Comparison of ENCODE assay signal across 11 cellular contexts in the genomic region with DNA sequence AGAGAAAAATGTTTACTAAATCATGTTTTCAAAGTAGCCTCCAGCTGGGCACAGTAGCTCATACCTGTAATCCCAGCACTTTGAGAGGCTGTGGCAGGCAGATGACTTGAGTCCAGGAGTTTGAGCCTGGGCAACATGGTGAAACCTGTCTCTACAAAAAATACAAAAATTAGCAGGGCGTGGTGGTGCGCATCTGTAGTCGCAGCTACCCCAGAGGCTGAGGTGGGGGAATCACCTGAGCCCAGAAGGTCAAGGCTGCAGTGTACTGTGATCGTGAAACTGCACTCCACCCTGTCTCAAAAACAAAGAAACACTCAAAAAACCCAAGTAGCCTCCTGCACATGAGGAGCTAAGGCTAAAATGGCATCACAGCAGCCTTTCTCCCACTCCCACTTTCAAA. TPM values are rescaled to one million over a fixed set of nuclear protein-coding genes. Genes with fewer than 3 reads are reported as not detected.
A peak's percentile ranks its signal among the peaks of the same experiment; 100 is the strongest.
DNase-seq lines count a peak whose midpoint lies in the region; ATAC-seq and TF ChIP-seq lines count a peak whose summit lies in the region.
"Had no signal": no experiment of that assay in that cellular context is flagged by ENCODE, and none has a peak within 500 bp of the region (broad histone marks: within the 10 kb centered on the region; RNA-seq: fewer than 3 reads in every experiment).

No MANE protein-coding gene starts in this region.

- intact Hi-C loops in left ventricle myocardium inferior (cut with micrococcal nuclease), result no loop called here
- intact Hi-C loops in activated T-helper 1 cell treated with anti-CD3 and anti-CD28 coated beads, Interleukin-12 subunit alpha, Interleukin-12 subunit beta, Interleukin-2, Interleukin-4 antibody, amounts not matched to agents 30 ng/mL and 10 ng/mL and 1 ng/mL, durations not matched to agents 14 hours and 24 hours and 36 hours (cut with micrococcal nuclease), result loop anchor here (5.0 kb wide), 1 partner anchor 673 kb away; no protein-coding TSS in a partner anchor

- H3K27ac ChIP-seq in right atrium auricular region, result peak overlapping the region; percentile 90 to 92
- no peak overlapping the region for H3K27ac ChIP-seq in left ventricle myocardium inferior (replicated peaks)
- peak overlapping the region; percentile 78 to 88 for H3K27ac ChIP-seq in liver (ENCODE audit: low read depth in 1 of 2, low read length in 2 of 2)
- H3K27ac ChIP-seq in upper lobe of left lung, result peak overlapping the region; percentile 82 to 95 (median 86)
- no peak overlapping the region for H3K27ac ChIP-seq in RWPE1

- peak overlapping the region; percentile 42 for H3K27ac Mint-ChIP-seq in activated T-helper 1 cell treated with anti-CD3 and anti-CD28 coated beads, Interleukin-12 subunit alpha, Interleukin-12 subunit beta, Interleukin-2, Interleukin-4 antibody, amounts not matched to agents 30 ng/mL and 10 ng/mL and 1 ng/mL, durations not matched to agents 14 hours and 24 hours and 36 hours

- no peak overlapping the region for H3K9ac ChIP-seq in liver (ENCODE audit: low read depth in 1 of 2, low read length in 2 of 2)

- H3K4me1 ChIP-seq in right atrium auricular region (peaks cover 0 to 43% of the 10 kb centered on the region in 2 donors), left ventricle myocardium inferior (peaks cover 44% of the 10 kb centered on the region), liver (ENCODE audit: control insufficient read depth in 4 of 4, insufficient read depth in 4 of 4, low read length in 3 of 4) (peaks cover 3 to 33% (median 21%) of the 10 kb centered on the region in 4 donors), upper lobe of left lung (peaks cover 29 to 43% (median 40%) of the 10 kb centered on the region in 4 donors)

- POLR2A ChIA-PET in RWPE1 (lab: Yijun Ruan, JAX; ENCODE audit: low non-redundant PET), result no interaction called here

- no peak for TF ChIP-seq EP300 in upper lobe of left lung (IDR thresholded peaks at IDR 0.05)

- peaks cover 23% of the 10 kb centered on the region for H3K36me3 Mint-ChIP-seq in activated T-helper 1 cell treated with anti-CD3 and anti-CD28 coated beads, Interleukin-12 subunit alpha, Interleukin-12 subunit beta, Interleukin-2, Interleukin-4 antibody, amounts not matched to agents 30 ng/mL and 10 ng/mL and 1 ng/mL, durations not matched to agents 14 hours and 24 hours and 36 hours (ENCODE audit: low read depth)

- H3K27me3 ChIP-seq in right atrium auricular region (no peaks in the 10 kb centered on the region), left ventricle myocardium inferior (ENCODE audit: low read depth) (no peaks in the 10 kb centered on the region), liver (ENCODE audit: control insufficient read depth in 4 of 4, insufficient read depth in 4 of 4, low read length in 3 of 4) (no peaks in the 10 kb centered on the region), upper lobe of left lung (no peaks in the 10 kb centered on the region)
- H3K27me3 ChIP-seq: cardiac muscle cell had no signal

- no peaks in the 10 kb centered on the region for H3K27me3 Mint-ChIP-seq in activated T-helper 1 cell treated with anti-CD3 and anti-CD28 coated beads, Interleukin-12 subunit alpha, Interleukin-12 subunit beta, Interleukin-2, Interleukin-4 antibody, amounts not matched to agents 30 ng/mL and 10 ng/mL and 1 ng/mL, durations not matched to agents 14 hours and 24 hours and 36 hours (ENCODE audit: insufficient read depth)

- no peaks in the 10 kb centered on the region for H3K9me3 ChIP-seq in right atrium auricular region
- no peaks in the 10 kb centered on the region for H3K9me3 ChIP-seq in left ventricle myocardium inferior (replicated peaks)
- H3K9me3 ChIP-seq in liver (ENCODE audit: control insufficient read depth in 4 of 4, low read length in 3 of 4), result no peaks in the 10 kb centered on the region
- H3K9me3 ChIP-seq in upper lobe of left lung, result no peaks in the 10 kb centered on the region

- H3K4me3 ChIP-seq in right atrium auricular region (no peak overlapping the region), left ventricle myocardium inferior (no peak overlapping the region), liver (ENCODE audit: low read depth in 1 of 3, low read length in 3 of 3) (no peak overlapping the region), upper lobe of left lung (no peak overlapping the region)
- H3K4me3 ChIP-seq: cardiac muscle cell had no signal

- peaks cover 45% of the 10 kb centered on the region for H3K4me1 Mint-ChIP-seq in activated T-helper 1 cell treated with anti-CD3 and anti-CD28 coated beads, Interleukin-12 subunit alpha, Interleukin-12 subunit beta, Interleukin-2, Interleukin-4 antibody, amounts not matched to agents 30 ng/mL and 10 ng/mL and 1 ng/mL, durations not matched to agents 14 hours and 24 hours and 36 hours (ENCODE audit: low read depth)

- TF ChIP-seq CTCF in right atrium auricular region (IDR thresholded peaks at IDR 0.05) (no peak), left ventricle myocardium inferior (IDR thresholded peaks at IDR 0.05; ENCODE audit: borderline replicate concordance) (no peak), liver (IDR thresholded peaks at IDR 0.05; ENCODE audit: low read depth, low read length, missing input control) (no peak), upper lobe of left lung (IDR thresholded peaks at IDR 0.05) (no peak), RWPE1 (conservative IDR thresholded peaks at IDR 0.05; ENCODE audit: low read depth) (no peak)

- peaks cover 25% of the 10 kb centered on the region for H3K36me3 ChIP-seq in right atrium auricular region
- H3K36me3 ChIP-seq in left ventricle myocardium inferior, result peaks cover 25% of the 10 kb centered on the region
- H3K36me3 ChIP-seq in liver (ENCODE audit: control insufficient read depth in 4 of 4, insufficient read depth in 3 of 4, low read depth in 1 of 4, low read length in 3 of 4), result peaks cover 8 to 10% (median 9%) of the 10 kb centered on the region in 4 donors
- H3K36me3 ChIP-seq in upper lobe of left lung, result peaks cover 16 to 23% (median 19%) of the 10 kb centered on the region in 4 donors

- 83% methylated on average over 4 of the region's 4 CpGs for WGBS in liver
- WGBS in upper lobe of left lung, 2 donors, result 70 to 85% methylated on average over 4 of the region's 4 CpGs

- H3K9me3 Mint-ChIP-seq in activated T-helper 1 cell treated with anti-CD3 and anti-CD28 coated beads, Interleukin-12 subunit alpha, Interleukin-12 subunit beta, Interleukin-2, Interleukin-4 antibody, amounts not matched to agents 30 ng/mL and 10 ng/mL and 1 ng/mL, durations not matched to agents 14 hours and 24 hours and 36 hours, result no peaks in the 10 kb centered on the region

- TF ChIP-seq POLR2A in upper lobe of left lung (IDR thresholded peaks at IDR 0.05), result no peak

- no peak for DNase-seq in right atrium auricular region (ENCODE audit: low spot score)
- no peak for DNase-seq in left ventricle myocardium inferior
- no peak for DNase-seq in activated T-helper 1 cell treated with anti-CD3 and anti-CD28 coated beads, Interleukin-12 subunit alpha, Interleukin-12 subunit beta, Interleukin-2, Interleukin-4 antibody, amounts not matched to agents 30 ng/mL and 10 ng/mL and 1 ng/mL, durations not matched to agents 14 hours and 24 hours and 36 hours (ENCODE audit: low spot score)
- no peak for DNase-seq in upper lobe of left lung
- no peak for DNase-seq in SKM-1 treated with dmso at 0.1 percent for 144 hours (lab: John Stamatoyannopoulos, UW; ENCODE audit: unreplicated experiment)
- DNase-seq in RWPE1 (ENCODE audit: low spot score), result no peak
- no peak for DNase-seq in activated CD8-positive, alpha-beta memory T cell treated with anti-CD3 and anti-CD28 coated beads, Interleukin-2, amount 50 U/mL, for 48 hours
- DNase-seq: activated CD8-positive, alpha-beta memory T cell treated with anti-CD3 and anti-CD28 coated beads, Interleukin-2, amount 50 U/mL, for 4 hours; stimulated activated CD8-positive, alpha-beta memory T cell treated with anti-CD3 and anti-CD28 coated beads, Interleukin-4, amount 100 ng/mL, for 48 hours had no signal

- TF ChIP-seq RAD21 in liver (IDR thresholded peaks at IDR 0.05), result no peak

- peak overlapping the region; percentile 82 for H3K4me3 Mint-ChIP-seq in activated T-helper 1 cell treated with anti-CD3 and anti-CD28 coated beads, Interleukin-12 subunit alpha, Interleukin-12 subunit beta, Interleukin-2, Interleukin-4 antibody, amounts not matched to agents 30 ng/mL and 10 ng/mL and 1 ng/mL, durations not matched to agents 14 hours and 24 hours and 36 hours

- CTCF ChIA-PET in RWPE1 (lab: Yijun Ruan, JAX), result interaction anchor here (0.6 to 1.1 kb wide), 3 partner anchors 11 to 576 kb away, joined by 3 to 4 read pairs (median 3); no protein-coding TSS in a partner anchor

- ATAC-seq in upper lobe of left lung (ENCODE audit: low FRiP score in 2 of 2), result no peak

TF ChIP-seq in liver, 16 proteins besides CTCF, POLR2A, EP300 and RAD21 (continues in another document):
- TF ChIP-seq, protein P1, sequence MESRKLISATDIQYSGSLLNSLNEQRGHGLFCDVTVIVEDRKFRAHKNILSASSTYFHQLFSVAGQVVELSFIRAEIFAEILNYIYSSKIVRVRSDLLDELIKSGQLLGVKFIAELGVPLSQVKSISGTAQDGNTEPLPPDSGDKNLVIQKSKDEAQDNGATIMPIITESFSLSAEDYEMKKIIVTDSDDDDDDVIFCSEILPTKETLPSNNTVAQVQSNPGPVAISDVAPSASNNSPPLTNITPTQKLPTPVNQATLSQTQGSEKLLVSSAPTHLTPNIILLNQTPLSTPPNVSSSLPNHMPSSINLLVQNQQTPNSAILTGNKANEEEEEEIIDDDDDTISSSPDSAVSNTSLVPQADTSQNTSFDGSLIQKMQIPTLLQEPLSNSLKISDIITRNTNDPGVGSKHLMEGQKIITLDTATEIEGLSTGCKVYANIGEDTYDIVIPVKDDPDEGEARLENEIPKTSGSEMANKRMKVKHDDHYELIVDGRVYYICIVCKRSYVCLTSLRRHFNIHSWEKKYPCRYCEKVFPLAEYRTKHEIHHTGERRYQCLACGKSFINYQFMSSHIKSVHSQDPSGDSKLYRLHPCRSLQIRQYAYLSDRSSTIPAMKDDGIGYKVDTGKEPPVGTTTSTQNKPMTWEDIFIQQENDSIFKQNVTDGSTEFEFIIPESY (IDR thresholded peaks at IDR 0.05), result no peak

RNA-seq across cellular contexts. Expression of gene PPIB, which starts 1.6 kb away (rescaled TPM):
- 100 to 1,000 TPM; 139 to 189 TPM for total RNA-seq in right atrium auricular region
- total RNA-seq in left ventricle myocardium inferior, result 102 TPM
- 383 and 388 TPM in 2 replicates for total RNA-seq in activated T-helper 1 cell treated with anti-CD3 and anti-CD28 coated beads, Interleukin-12 subunit alpha, Interleukin-12 subunit beta, Interleukin-2, Interleukin-4 antibody, amounts not matched to agents 30 ng/mL and 10 ng/mL and 1 ng/mL, durations not matched to agents 14 hours and 24 hours and 36 hours
- 100 to 1,000 TPM; 379 to 638 TPM for total RNA-seq in liver
- polyA plus RNA-seq in liver, result 100 to 1,000 TPM; 627 to 768 TPM
- total RNA-seq in upper lobe of left lung, result 100 to 1,000 TPM in 5 of 6 donors, 10 to 100 TPM in 1; 87.0 to 497 (median 286) TPM

RNA-seq across cellular contexts. Expression of gene SNX22, which starts 12.9 kb away (rescaled TPM):
- total RNA-seq in right atrium auricular region, result 10 to 100 TPM; 11.9 to 12.4 TPM
- total RNA-seq in left ventricle myocardium inferior, result 2.0 TPM
- total RNA-seq in activated T-helper 1 cell treated with anti-CD3 and anti-CD28 coated beads, Interleukin-12 subunit alpha, Interleukin-12 subunit beta, Interleukin-2, Interleukin-4 antibody, amounts not matched to agents 30 ng/mL and 10 ng/mL and 1 ng/mL, durations not matched to agents 14 hours and 24 hours and 36 hours, result 0.99 and 1.1 TPM in 2 replicates
- total RNA-seq in liver, result 10 to 100 TPM in 1 of 2 donors, 1 to 10 TPM in 1; 2.2 to 37.4 TPM
- polyA plus RNA-seq in liver, result 1 to 10 TPM; 2.4 to 3.7 TPM
- 10 to 100 TPM in 5 of 6 donors, 1 to 10 TPM in 1; 9.6 to 44.0 (median 24.8) TPM for total RNA-seq in upper lobe of left lung

Comparison
In these comparisons a context has a peak if more than half of its experiments do, and no peak if none do; other contexts are left out.
1. H3K27ac ChIP-seq: peak in right atrium auricular region (2 of 2), liver (2 of 2) and upper lobe of left lung (4 of 4); none in left ventricle myocardium inferior (single experiment) and RWPE1 (single experiment).